ENCODE assay signal across 17 cellular contexts in genomic region chr4:159606835-159607234, GRCh38.
"Had no signal": no experiment of that assay in that cellular context is flagged by ENCODE, and none has a peak within 500 bp of the region (broad histone marks: within the 10 kb centered on the region; RNA-seq: fewer than 3 reads in every experiment).

No MANE protein-coding gene starts in this region.

- H2AFZ ChIP-seq: parathyroid adenoma had no signal

- H3K9me3 ChIP-seq: gastroesophageal sphincter, right atrium auricular region, spleen, transverse colon had no signal

- H3K36me3 Mint-ChIP-seq: activated CD8-positive, alpha-beta memory T cell treated with anti-CD3 and anti-CD28 coated beads, Interleukin-2, amount 10 ng/mL, durations not matched to agents 7 days and 5 days; activated naive CD8-positive, alpha-beta T cell; stimulated activated naive B cell treated with anti-CD40 and anti-IgM and Interleukin-4, amounts not matched to agents 10 μg/mL and 1 μg/mL and 100 μg/mL, for 72 hours had no signal

- ATAC-seq: activated CD8-positive, alpha-beta memory T cell treated with anti-CD3 and anti-CD28 coated beads, Interleukin-2, amount 10 ng/mL, durations not matched to agents 7 days and 5 days; activated T-cell treated with anti-CD3 and anti-CD28 coated beads, Interleukin-2, amount 50 U/mL, for 4 hours; gastroesophageal sphincter; stimulated activated naive B cell treated with anti-CD40 and anti-IgM and Interleukin-4, amounts not matched to agents 10 μg/mL and 1 μg/mL and 100 μg/mL, for 72 hours had no signal

- H3K27me3 ChIP-seq: gastroesophageal sphincter, right atrium auricular region, spleen, transverse colon had no signal

- H3K27ac ChIP-seq: coronary artery, gastroesophageal sphincter, parathyroid adenoma, right atrium auricular region, spleen, transverse colon had no signal

- H3K9me3 Mint-ChIP-seq: stimulated activated naive B cell treated with anti-CD40 and anti-IgM and Interleukin-4, amounts not matched to agents 10 μg/mL and 1 μg/mL and 100 μg/mL, for 72 hours; T-helper 2 cell treated with Interferon-gamma antibody and Interleukin-4, amounts not matched to agents 5 μg/mL and 100 μg/mL, for 36 hours had no signal

- H3K9ac ChIP-seq: parathyroid adenoma had no signal

- H3K4me3 Mint-ChIP-seq: activated CD8-positive, alpha-beta memory T cell treated with anti-CD3 and anti-CD28 coated beads, Interleukin-2, amount 10 ng/mL, durations not matched to agents 7 days and 5 days; activated naive CD8-positive, alpha-beta T cell; activated T-cell treated with anti-CD3 and anti-CD28 coated beads, Interleukin-2, amount 50 U/mL, for 4 hours; stimulated activated naive B cell treated with anti-CD40 and anti-IgM and Interleukin-4, amounts not matched to agents 10 μg/mL and 1 μg/mL and 100 μg/mL, for 72 hours; T-helper 2 cell treated with Interferon-gamma antibody and Interleukin-4, amounts not matched to agents 5 μg/mL and 100 μg/mL, for 36 hours had no signal

- H3K27ac Mint-ChIP-seq: activated CD8-positive, alpha-beta memory T cell treated with anti-CD3 and anti-CD28 coated beads, Interleukin-2, amount 10 ng/mL, durations not matched to agents 7 days and 5 days; activated naive CD8-positive, alpha-beta T cell; stimulated activated naive B cell treated with anti-CD40 and anti-IgM and Interleukin-4, amounts not matched to agents 10 μg/mL and 1 μg/mL and 100 μg/mL, for 72 hours; T-helper 2 cell treated with Interferon-gamma antibody and Interleukin-4, amounts not matched to agents 5 μg/mL and 100 μg/mL, for 36 hours had no signal

- H3K27me3 Mint-ChIP-seq: activated CD8-positive, alpha-beta memory T cell treated with anti-CD3 and anti-CD28 coated beads, Interleukin-2, amount 10 ng/mL, durations not matched to agents 7 days and 5 days; activated naive CD8-positive, alpha-beta T cell; stimulated activated naive B cell treated with anti-CD40 and anti-IgM and Interleukin-4, amounts not matched to agents 10 μg/mL and 1 μg/mL and 100 μg/mL, for 72 hours had no signal

- H3K4me3 ChIP-seq: coronary artery, gastroesophageal sphincter, right atrium auricular region, spleen, transverse colon had no signal

- H3K4me1 ChIP-seq: gastroesophageal sphincter, parathyroid adenoma, right atrium auricular region, spleen, transverse colon had no signal

- H3K79me2 ChIP-seq: parathyroid adenoma had no signal

- H3K36me3 ChIP-seq: gastroesophageal sphincter, right atrium auricular region, spleen, transverse colon had no signal

- H3K4me1 Mint-ChIP-seq: activated CD8-positive, alpha-beta memory T cell treated with anti-CD3 and anti-CD28 coated beads, Interleukin-2, amount 10 ng/mL, durations not matched to agents 7 days and 5 days; stimulated activated naive B cell treated with anti-CD40 and anti-IgM and Interleukin-4, amounts not matched to agents 10 μg/mL and 1 μg/mL and 100 μg/mL, for 72 hours had no signal

- DNase-seq: activated CD4-positive, alpha-beta T cell treated with anti-CD3 and anti-CD28 coated beads, Interleukin-2, amount 50 U/mL, for 4 hours; activated CD4-positive, CD25-positive, alpha-beta regulatory T cell treated with anti-CD3 and anti-CD28 coated beads, Interleukin-2, amount 50 U/mL, for 72 hours; activated CD8-positive, alpha-beta memory T cell treated with anti-CD3 and anti-CD28 coated beads, Interleukin-2, amount 10 ng/mL, durations not matched to agents 7 days and 5 days; activated effector memory CD4-positive, alpha-beta T cell treated with anti-CD3 and anti-CD28 coated beads, Interleukin-2, amount 50 U/mL, for 16 hours; activated T-cell treated with anti-CD3 and anti-CD28 coated beads, Interleukin-2, amount 50 U/mL, for 4 hours; effector CD8-positive, alpha-beta T cell; midbrain; spleen; stimulated activated CD4-positive, alpha-beta T cell treated with anti-CD3 and anti-CD28 coated beads, Interleukin-1b, Interleukin-23, amount 100 ng/mL, for 48 hours; stimulated activated naive B cell treated with anti-CD40 and anti-IgM and Interleukin-4, amounts not matched to agents 10 μg/mL and 1 μg/mL and 100 μg/mL, for 72 hours; transverse colon had no signal
